ENCODE assay signal across 1 cellular context in the genomic region with DNA sequence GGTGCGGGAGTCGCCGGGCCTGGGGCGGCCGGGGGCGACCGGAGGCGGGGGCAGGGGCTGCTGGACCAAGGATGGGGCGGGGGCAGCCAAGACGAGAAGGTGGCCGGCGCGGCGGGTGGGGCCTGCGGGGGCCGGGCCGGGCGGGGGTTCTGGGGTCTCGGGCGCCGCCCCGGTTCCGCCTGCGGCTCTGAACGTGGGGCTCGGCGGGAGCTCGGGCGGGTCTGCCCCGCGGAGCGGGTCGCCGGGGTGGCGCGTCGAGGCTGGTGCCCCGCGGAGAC.
TF ChIP-seq lines count a peak whose summit lies in the region.

No MANE protein-coding gene starts in this region.

TF ChIP-seq in endothelial cell of umbilical vein, 7 proteins besides CTCF, POLR2A, EP300 and RAD21 (continued from another document):
- TF ChIP-seq, protein P1, sequence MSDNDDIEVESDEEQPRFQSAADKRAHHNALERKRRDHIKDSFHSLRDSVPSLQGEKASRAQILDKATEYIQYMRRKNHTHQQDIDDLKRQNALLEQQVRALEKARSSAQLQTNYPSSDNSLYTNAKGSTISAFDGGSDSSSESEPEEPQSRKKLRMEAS (IDR thresholded peaks at IDR 0.05; ENCODE audit: insufficient read depth, insufficient read length): no peak
